8 cellular contexts compared by ENCODE assay signal in the genomic region with DNA sequence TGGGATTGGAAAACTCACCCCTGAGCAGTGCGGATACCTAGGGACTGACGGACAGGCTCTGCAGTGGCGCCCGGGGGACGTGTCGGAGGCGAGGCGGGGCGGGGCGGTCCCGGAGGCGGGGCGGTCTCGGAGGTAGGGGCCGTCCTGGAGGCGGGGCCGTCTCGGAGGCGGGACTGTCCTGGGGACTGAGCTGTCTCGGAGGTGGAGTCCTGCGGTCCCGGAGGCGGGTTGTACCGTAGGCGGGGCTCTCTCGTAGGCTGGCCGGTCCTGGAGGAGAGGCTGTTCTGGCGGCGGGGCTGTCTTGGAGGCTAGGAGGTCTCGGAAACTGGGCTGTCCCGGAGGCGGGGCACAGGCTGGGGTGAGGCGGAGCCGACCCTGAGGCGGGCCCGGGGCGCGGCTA.
DNase-seq lines count a peak whose midpoint lies in the region; ATAC-seq and TF ChIP-seq lines count a peak whose summit lies in the region.
"Not testable (repeated sequence)": the region's sequence is repeated elsewhere in the genome, so short reads cannot be mapped to it uniquely, and the experiment has no call there.

No MANE protein-coding gene starts in this region.

- H3K36me3 ChIP-seq in CD4-positive, CD25-positive, alpha-beta regulatory T cell (ENCODE audit: control insufficient read depth, insufficient read depth, low read length); mucosa of descending colon (ENCODE audit: low read depth): not testable (repeated sequence)

- H3K27me3 Mint-ChIP-seq in CD4-positive, CD25-positive, alpha-beta regulatory T cell = not testable (repeated sequence)

- intact Hi-C loops in mucosa of descending colon (cut with DNase I, micrococcal nuclease) = not testable (repeated sequence)

- not testable (repeated sequence) for H3K9me3 ChIP-seq in CD4-positive, CD25-positive, alpha-beta regulatory T cell (ENCODE audit: control insufficient read depth in 2 of 2, low read length in 2 of 2); mucosa of descending colon

- H3K4me1 ChIP-seq in CD4-positive, CD25-positive, alpha-beta regulatory T cell (ENCODE audit: control insufficient read depth, insufficient read depth, low read length, poor library complexity, severe bottlenecking); mucosa of descending colon (ENCODE audit: low read depth): not testable (repeated sequence)

- H3K36me3 Mint-ChIP-seq in CD4-positive, CD25-positive, alpha-beta regulatory T cell = not testable (repeated sequence)

- peak; percentile 85 to 89 for ATAC-seq in CD4-positive, CD25-positive, alpha-beta regulatory T cell (ENCODE audit: low read depth in 2 of 2)
- ATAC-seq in GM21423 (IDR thresholded peaks at IDR 0.05; ENCODE audit: unreplicated experiment) (peak; percentile 83), HG03460 (IDR thresholded peaks at IDR 0.05; ENCODE audit: unreplicated experiment) (peak; percentile 79), mucosa of descending colon (peak; percentile 93)

- H3K27ac ChIP-seq in CD4-positive, CD25-positive, alpha-beta regulatory T cell (ENCODE audit: insufficient read depth, low read length, poor library complexity, severe bottlenecking) = peak overlapping the region; percentile 81

- peak overlapping the region in 2 of 3 donors; percentile 90 to 91 for H3K27ac Mint-ChIP-seq in CD4-positive, CD25-positive, alpha-beta regulatory T cell

- peak in 2 of 3 donors; percentile 86 to 97 for DNase-seq in CD4-positive, CD25-positive, alpha-beta regulatory T cell
- peak; percentile 90 for DNase-seq in NK-92 treated with Interleukin-12 subunit alpha and Interleukin-12 subunit beta, amount 100 ng/mL, for 24 hours (lab: John Stamatoyannopoulos, UW)
- peak; percentile 99 for DNase-seq in activated CD8-positive, alpha-beta memory T cell treated with anti-CD3 and anti-CD28 coated beads for 24 hours
- DNase-seq in cortex of kidney (lab: John Stamatoyannopoulos, UW) (peak; percentile 33), mucosa of descending colon (peak; percentile 97 to 98 (median 97))
- peak; percentile 73 for DNase-seq in stimulated activated CD8-positive, alpha-beta memory T cell treated with anti-CD3 and anti-CD28 coated beads, Interleukin-12 subunit alpha, Interleukin-12 subunit beta, amount 100 ng/mL, for 24 hours (ENCODE audit: extremely low read depth)

- not testable (repeated sequence) for H3K9me3 Mint-ChIP-seq in CD4-positive, CD25-positive, alpha-beta regulatory T cell

- not testable (repeated sequence) for TF ChIP-seq CTCF in mucosa of descending colon (IDR thresholded peaks at IDR 0.05)

- not testable (repeated sequence) for H3K4me1 Mint-ChIP-seq in CD4-positive, CD25-positive, alpha-beta regulatory T cell

- H3K27me3 ChIP-seq in CD4-positive, CD25-positive, alpha-beta regulatory T cell (ENCODE audit: control insufficient read depth, insufficient read depth, low read length) = not testable (repeated sequence)

- not testable (repeated sequence) for H3K4me3 ChIP-seq in CD4-positive, CD25-positive, alpha-beta regulatory T cell (ENCODE audit: low read depth, low read length); mucosa of descending colon

- peak overlapping the region; percentile 87 to 94 (median 89) for H3K4me3 Mint-ChIP-seq in CD4-positive, CD25-positive, alpha-beta regulatory T cell

Comparison
In these comparisons a context has a peak if more than half of its experiments do, and no peak if none do; other contexts are left out.
1. DNase-seq: peak in every context shown above with its lines; median percentile 99 in activated CD8-positive, alpha-beta memory T cell treated with anti-CD3 and anti-CD28 coated beads for 24 hours; 97 in mucosa of descending colon; 92 in CD4-positive, CD25-positive, alpha-beta regulatory T cell; 90 in NK-92 treated with Interleukin-12 subunit alpha and Interleukin-12 subunit beta, amount 100 ng/mL, for 24 hours; 73 in stimulated activated CD8-positive, alpha-beta memory T cell treated with anti-CD3 and anti-CD28 coated beads, Interleukin-12 subunit alpha, Interleukin-12 subunit beta, amount 100 ng/mL, for 24 hours; 33 in cortex of kidney.